8 cellular contexts compared by ENCODE assay signal in the genomic region with DNA sequence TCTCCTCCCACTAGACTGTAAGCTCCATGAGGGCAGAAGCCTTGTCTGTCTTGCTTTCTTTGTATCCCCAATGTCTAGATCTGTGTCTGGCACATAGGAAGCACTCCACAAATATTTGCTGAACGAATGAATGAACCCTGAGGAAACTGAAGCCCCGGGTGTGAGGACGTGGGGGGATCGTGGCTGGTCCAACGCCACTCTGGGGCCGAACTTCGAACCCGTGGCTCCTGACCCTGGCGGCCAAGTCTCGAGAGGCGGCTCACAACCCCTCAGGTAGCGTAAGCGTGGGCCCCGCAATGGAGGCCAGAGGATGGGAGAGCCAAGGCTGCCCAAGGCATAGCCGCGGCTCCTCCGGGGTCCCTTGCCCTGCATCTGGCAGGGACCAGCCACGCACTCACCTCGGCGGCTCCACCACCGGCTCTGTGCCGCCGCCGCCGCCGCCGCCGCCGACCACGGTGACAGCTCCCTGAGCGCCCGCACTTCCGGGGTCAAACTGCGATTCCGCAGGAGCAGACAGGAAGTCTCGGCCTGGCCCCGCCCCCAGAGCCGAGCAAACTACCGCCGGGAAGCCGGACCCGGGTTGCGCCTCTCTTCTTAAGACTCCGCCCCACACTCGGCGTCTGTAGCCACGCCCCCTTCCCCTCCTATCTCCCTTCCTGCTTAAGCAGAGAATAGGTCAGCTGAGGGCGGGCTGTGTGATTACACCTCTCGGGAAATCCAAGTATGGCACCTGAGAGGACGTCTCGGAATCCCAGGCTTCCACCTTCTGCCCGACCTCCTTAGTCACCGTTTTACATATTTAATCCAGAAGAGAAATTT. TPM values are rescaled to one million over a fixed set of nuclear protein-coding genes. Genes with fewer than 3 reads are reported as not detected.
A peak's percentile ranks its signal among the peaks of the same experiment; 100 is the strongest.
DNase-seq lines count a peak whose midpoint lies in the region; TF ChIP-seq lines count a peak whose summit lies in the region.

A gene with protein sequence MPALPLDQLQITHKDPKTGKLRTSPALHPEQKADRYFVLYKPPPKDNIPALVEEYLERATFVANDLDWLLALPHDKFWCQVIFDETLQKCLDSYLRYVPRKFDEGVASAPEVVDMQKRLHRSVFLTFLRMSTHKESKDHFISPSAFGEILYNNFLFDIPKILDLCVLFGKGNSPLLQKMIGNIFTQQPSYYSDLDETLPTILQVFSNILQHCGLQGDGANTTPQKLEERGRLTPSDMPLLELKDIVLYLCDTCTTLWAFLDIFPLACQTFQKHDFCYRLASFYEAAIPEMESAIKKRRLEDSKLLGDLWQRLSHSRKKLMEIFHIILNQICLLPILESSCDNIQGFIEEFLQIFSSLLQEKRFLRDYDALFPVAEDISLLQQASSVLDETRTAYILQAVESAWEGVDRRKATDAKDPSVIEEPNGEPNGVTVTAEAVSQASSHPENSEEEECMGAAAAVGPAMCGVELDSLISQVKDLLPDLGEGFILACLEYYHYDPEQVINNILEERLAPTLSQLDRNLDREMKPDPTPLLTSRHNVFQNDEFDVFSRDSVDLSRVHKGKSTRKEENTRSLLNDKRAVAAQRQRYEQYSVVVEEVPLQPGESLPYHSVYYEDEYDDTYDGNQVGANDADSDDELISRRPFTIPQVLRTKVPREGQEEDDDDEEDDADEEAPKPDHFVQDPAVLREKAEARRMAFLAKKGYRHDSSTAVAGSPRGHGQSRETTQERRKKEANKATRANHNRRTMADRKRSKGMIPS (minus strand): TSS at position 495 of the 819 bp plus-strand sequence. CDS start 5,949 bp downstream, outside the sequence.

- CTCF ChIA-PET in HEK293T (lab: Yijun Ruan, JAX) = interaction anchor here (1.3 kb wide), 1 partner anchor 167 kb away, joined by 3 read pairs; no protein-coding TSS in a partner anchor
- CTCF ChIA-PET in activated naive CD4-positive, alpha-beta T cell treated with anti-CD3 and anti-CD28 coated beads for 36 hours (lab: Charles Lee) = interaction anchor here (0.9 to 1.8 kb wide), 4 partner anchors 148 to 250 kb away, joined by 3 to 10 read pairs (median 4); no protein-coding TSS in a partner anchor

- intact Hi-C loops in activated naive CD4-positive, alpha-beta T cell treated with anti-CD3 and anti-CD28 coated beads for 36 hours (cut with micrococcal nuclease) = loop anchor here (1.0 kb wide), 6 partner anchors 17 to 450 kb away; a partner anchor contains a TSS

- H3K9me3 ChIP-seq in neuron (ENCODE audit: low read length) = no peaks in the 10 kb centered on the region
- H3K9me3 ChIP-seq in subcutaneous abdominal adipose tissue (ENCODE audit: control insufficient read depth in 5 of 5, low read length in 5 of 5) = no peaks in the 10 kb centered on the region

- no peaks in the 10 kb centered on the region for H3K9me3 Mint-ChIP-seq in activated naive CD4-positive, alpha-beta T cell treated with anti-CD3 and anti-CD28 coated beads for 36 hours

- peaks cover 10% of the 10 kb centered on the region for H3K4me1 ChIP-seq in neuron (ENCODE audit: insufficient read depth, low read length)
- peaks cover 4 to 48% (median 44%) of the 10 kb centered on the region in 5 donors for H3K4me1 ChIP-seq in subcutaneous abdominal adipose tissue (ENCODE audit: control insufficient read depth in 5 of 5, insufficient read depth in 5 of 5, low read length in 5 of 5)

- peak within 1 kb of the TSS; percentile 92 for H3K27ac Mint-ChIP-seq in activated naive CD4-positive, alpha-beta T cell treated with anti-CD3 and anti-CD28 coated beads for 36 hours

- H3K27me3 ChIP-seq in neuron (ENCODE audit: insufficient read depth, low read length) = no peaks in the 10 kb centered on the region
- no peaks in the 10 kb centered on the region for H3K27me3 ChIP-seq in subcutaneous abdominal adipose tissue (ENCODE audit: control insufficient read depth in 5 of 5, insufficient read depth in 4 of 5, low read length in 5 of 5)

- peak within 1 kb of the TSS; percentile 94 for H2AFZ ChIP-seq in neuron (ENCODE audit: low read depth, low read length)

- POLR2A ChIA-PET in HEK293T (lab: Yijun Ruan, JAX) = interaction anchor here (0.8 to 2.3 kb wide), 11 partner anchors 10 to 130 kb away, joined by 3 to 9 read pairs (median 4); a partner anchor contains a TSS

- peak within 1 kb of the TSS; percentile 65 to 97 (median 91) for H3K9ac ChIP-seq in subcutaneous abdominal adipose tissue (ENCODE audit: low read length in 5 of 5)

- H3K4me3 Mint-ChIP-seq in activated naive CD4-positive, alpha-beta T cell treated with anti-CD3 and anti-CD28 coated beads for 36 hours = peak within 1 kb of the TSS; percentile 94

- peaks cover 34% of the 10 kb centered on the region for H3K4me1 Mint-ChIP-seq in activated naive CD4-positive, alpha-beta T cell treated with anti-CD3 and anti-CD28 coated beads for 36 hours (ENCODE audit: low read depth)

- H3K27me3 Mint-ChIP-seq in activated naive CD4-positive, alpha-beta T cell treated with anti-CD3 and anti-CD28 coated beads for 36 hours (ENCODE audit: low read depth) = no peaks in the 10 kb centered on the region

- H3K36me3 ChIP-seq in neuron (ENCODE audit: insufficient read depth, low read length) = peaks cover 19% of the 10 kb centered on the region
- H3K36me3 ChIP-seq in subcutaneous abdominal adipose tissue (ENCODE audit: control insufficient read depth in 5 of 5, insufficient read depth in 5 of 5, low read length in 5 of 5) = peaks cover 3 to 10% (median 8%) of the 10 kb centered on the region in 5 donors

- peak within 1 kb of the TSS; percentile 75 for H3K27ac ChIP-seq in subcutaneous abdominal adipose tissue (ENCODE audit: low read depth, low read length)

- H3K36me3 Mint-ChIP-seq in activated naive CD4-positive, alpha-beta T cell treated with anti-CD3 and anti-CD28 coated beads for 36 hours (ENCODE audit: low read depth) = peaks cover 2% of the 10 kb centered on the region

- in situ Hi-C loops in SK-MEL-5 (cut with HindIII; ENCODE audit: low pct_unique_long_range_greater_than_20kb, low sequenced_read_pairs) = no loop called here

- H3K4me3 ChIP-seq in neuron (ENCODE audit: low read length) (peak within 1 kb of the TSS; percentile 92), subcutaneous abdominal adipose tissue (ENCODE audit: low read depth in 1 of 5, low read length in 5 of 5) (peak within 1 kb of the TSS; percentile 80 to 99 (median 90))

- DNase-seq in GF-D8 (lab: John Stamatoyannopoulos, UW) (peak; percentile 95), HEK293T (ENCODE audit: extremely low spot score) (peak; percentile 100), MV-4-11 (lab: John Stamatoyannopoulos, UW) (peak; percentile 98), SK-MEL-5 (ENCODE audit: low read depth, low spot score) (peak; percentile 99), foreskin melanocyte (peak; percentile 93)
- DNase-seq in activated naive CD4-positive, alpha-beta T cell treated with anti-CD3 and anti-CD28 coated beads for 36 hours = peak; percentile 100

TF ChIP-seq in HEK293T, 16 proteins besides CTCF, POLR2A, EP300 and RAD21:
- TF ChIP-seq, protein P1, sequence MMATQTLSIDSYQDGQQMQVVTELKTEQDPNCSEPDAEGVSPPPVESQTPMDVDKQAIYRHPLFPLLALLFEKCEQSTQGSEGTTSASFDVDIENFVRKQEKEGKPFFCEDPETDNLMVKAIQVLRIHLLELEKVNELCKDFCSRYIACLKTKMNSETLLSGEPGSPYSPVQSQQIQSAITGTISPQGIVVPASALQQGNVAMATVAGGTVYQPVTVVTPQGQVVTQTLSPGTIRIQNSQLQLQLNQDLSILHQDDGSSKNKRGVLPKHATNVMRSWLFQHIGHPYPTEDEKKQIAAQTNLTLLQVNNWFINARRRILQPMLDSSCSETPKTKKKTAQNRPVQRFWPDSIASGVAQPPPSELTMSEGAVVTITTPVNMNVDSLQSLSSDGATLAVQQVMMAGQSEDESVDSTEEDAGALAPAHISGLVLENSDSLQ (IDR thresholded peaks at IDR 0.05) = no peak
- TF ChIP-seq LEF1 (IDR thresholded peaks at IDR 0.05; ENCODE audit: borderline replicate concordance) (no peak), ELF4 (IDR thresholded peaks at IDR 0.05) (peak; percentile 96), L3MBTL2 (conservative IDR thresholded peaks at IDR 0.05) (0 out of 2 replicates have a peak, but pooled peaks have one; percentile 21)
TF ChIP-seq in HEK293T: peak in this region for 2.

RNA-seq across cellular contexts. Expression of the gene that starts here (rescaled TPM):
- 47.8 and 57.2 TPM in 2 replicates for total RNA-seq in SK-MEL-5 (2014; rRNA removed; shearing (Covaris generic))
- polyA plus RNA-seq in SK-MEL-5 (2015; cell fraction: cytosol; rRNA removed) = 68.9 and 77.1 TPM in 2 replicates
- polyA plus RNA-seq in SK-MEL-5 (2015; cell fraction: nucleus; rRNA removed) = 112 and 121 TPM in 2 replicates
- 10 to 100 TPM; 57.6 to 60.4 TPM for total RNA-seq in activated naive CD4-positive, alpha-beta T cell treated with anti-CD3 and anti-CD28 coated beads for 36 hours

Comparison
In these comparisons a context has a peak if more than half of its experiments do, and no peak if none do; other contexts are left out.
1. Peak in every context shown above with its lines: DNase-seq, H3K4me3 ChIP-seq and H3K27ac ChIP-seq.